In genomic region chr10:131998050-131998844, GRCh38 we compare ENCODE assay signal across 12 cellular contexts. TPM values are rescaled to one million over a fixed set of nuclear protein-coding genes. Genes with fewer than 3 reads are reported as not detected.
DNase-seq lines count a peak whose midpoint lies in the region; ATAC-seq, FAIRE-seq and TF ChIP-seq lines count a peak whose summit lies in the region.
"Had no signal": no experiment of that assay in that cellular context is flagged by ENCODE, and none has a peak within 500 bp of the region (broad histone marks: within the 10 kb centered on the region; RNA-seq: fewer than 3 reads in every experiment).

No MANE protein-coding gene starts in this region.

- peak overlapping the region; percentile 54 to 84 for H3K4ac ChIP-seq in mesenchymal stem cell (ENCODE audit: low read depth in 1 of 2, low read length in 2 of 2)

- peak overlapping the region; percentile 19 for H3K9ac ChIP-seq in mesenchymal stem cell (ENCODE audit: low read length)

- no peak for FAIRE-seq in urothelium cell line (lab: Jason Lieb, UNC)

- TF ChIP-seq CTCF in HFFc6 (IDR thresholded peaks at IDR 0.05) (no peak), stomach (IDR thresholded peaks at IDR 0.05) (no peak)

- H3K18ac ChIP-seq in mesenchymal stem cell (ENCODE audit: low read depth in 1 of 2, low read length in 2 of 2) = peak overlapping the region; percentile 67 to 72

- 58% methylated on average over 15 of the region's 15 CpGs for WGBS in mesenchymal stem cell
- 42 to 60% (median 53%) methylated on average over 15 of the region's 15 CpGs for WGBS in stomach, 5 donors

- H3K79me1 ChIP-seq in mesenchymal stem cell (replicated peaks; ENCODE audit: low read length, poor library complexity, severe bottlenecking) = no peaks in the 10 kb centered on the region

- intact Hi-C loops in stomach (cut with DNase I; ENCODE audit: low total_unique reads) = no loop called here

- H4K8ac ChIP-seq in mesenchymal stem cell (ENCODE audit: low read length) = peak overlapping the region; percentile 81

- H2AFZ ChIP-seq in mesenchymal stem cell (ENCODE audit: low read depth, low read length) = peak overlapping the region; percentile 65

- no peak for TF ChIP-seq POLR2A in stomach (IDR thresholded peaks at IDR 0.05)

- peak overlapping the region; percentile 56 for H3K27ac Mint-ChIP-seq in HFFc6

- no peak overlapping the region for H2AK5ac ChIP-seq in mesenchymal stem cell (ENCODE audit: low read length, severe bottlenecking)

- no peak for DNase-seq in HFFc6
- DNase-seq in caudate nucleus (lab: John Stamatoyannopoulos, UW) = no peak
- DNase-seq in mesenchymal stem cell = no peak
- no peak for DNase-seq in stomach
- DNase-seq in stimulated activated naive CD4-positive, alpha-beta T cell treated with Interleukin-2 at 50 U/mL for 16 hours (lab: John Stamatoyannopoulos, UW) = no peak
- DNase-seq in urothelium cell line (ENCODE audit: low spot score) = no peak
- DNase-seq: activated CD4-positive, alpha-beta T cell treated with anti-CD3 and anti-CD28 coated beads for 4 hours; CD4-positive, CD25-positive, alpha-beta regulatory T cell; Kasumi-1; stimulated activated CD4-positive, alpha-beta T cell treated with anti-CD3 and anti-CD28 coated beads, Interleukin-15, amount 100 ng/mL, for 24 hours had no signal

- peaks cover 29% of the 10 kb centered on the region for H3K4me1 Mint-ChIP-seq in HFFc6 (ENCODE audit: low read depth)
- H3K4me1 Mint-ChIP-seq: CD4-positive, CD25-positive, alpha-beta regulatory T cell had no signal

- peak overlapping the region; percentile 73 for H2BK15ac ChIP-seq in mesenchymal stem cell (ENCODE audit: low read depth, poor library complexity, severe bottlenecking)

- peaks cover 10% of the 10 kb centered on the region for H3K27me3 Mint-ChIP-seq in HFFc6 (ENCODE audit: insufficient read depth)

- H4K91ac ChIP-seq in mesenchymal stem cell (ENCODE audit: low read length) = peak overlapping the region; percentile 74

- H3K4me2 ChIP-seq in mesenchymal stem cell (ENCODE audit: low read length, poor library complexity, severe bottlenecking) = no peak overlapping the region

- no peaks in the 10 kb centered on the region for H3K36me3 ChIP-seq in mesenchymal stem cell (ENCODE audit: control insufficient read depth in 1 of 2, insufficient read depth in 2 of 2, low read depth in 1 of 2, low read length in 2 of 2)
- no peaks in the 10 kb centered on the region for H3K36me3 ChIP-seq in stomach

- H3K36me3 Mint-ChIP-seq in HFFc6 (ENCODE audit: low read depth) = no peaks in the 10 kb centered on the region
- H3K36me3 Mint-ChIP-seq: CD4-positive, CD25-positive, alpha-beta regulatory T cell had no signal

- H3K9me3 ChIP-seq in mesenchymal stem cell (ENCODE audit: control insufficient read depth, low read length) (no peaks in the 10 kb centered on the region), stomach (no peaks in the 10 kb centered on the region)

- no peak overlapping the region for H3K14ac ChIP-seq in mesenchymal stem cell (ENCODE audit: low read length in 2 of 2)

- no peak overlapping the region for H3K23ac ChIP-seq in mesenchymal stem cell (ENCODE audit: low read length in 2 of 2)

- ATAC-seq in GM18520 (IDR thresholded peaks at IDR 0.05; ENCODE audit: unreplicated experiment) (no peak), GM19324 (IDR thresholded peaks at IDR 0.05; ENCODE audit: low FRiP score, unreplicated experiment) (no peak)

- H3K4me3 ChIP-seq in mesenchymal stem cell (ENCODE audit: insufficient read depth in 1 of 2, low read depth in 1 of 2, low read length in 2 of 2) = peak overlapping the region in 1 of 2 experiments; percentile 9
- H3K4me3 ChIP-seq in stomach = no peak overlapping the region

- H2BK120ac ChIP-seq in mesenchymal stem cell (ENCODE audit: low read depth, low read length) = peak overlapping the region; percentile 58

- H3K27ac ChIP-seq in caudate nucleus (ENCODE audit: low read depth, low read length) (peak overlapping the region; percentile 9), mesenchymal stem cell (ENCODE audit: low read length, poor library complexity, severe bottlenecking) (no peak overlapping the region), stomach (peak overlapping the region; percentile 11 to 91 (median 81))

- H3K4me1 ChIP-seq in mesenchymal stem cell (ENCODE audit: control insufficient read depth, insufficient read depth, low read depth, low read length) = peaks cover 3% of the 10 kb centered on the region
- peaks cover 19 to 40% (median 30%) of the 10 kb centered on the region in 4 donors for H3K4me1 ChIP-seq in stomach

- H3K4me3 Mint-ChIP-seq in HFFc6 = peak overlapping the region; percentile 70

- H3K27me3 ChIP-seq in mesenchymal stem cell (ENCODE audit: control insufficient read depth in 1 of 2, insufficient read depth in 1 of 2, low read length in 2 of 2) = peaks cover 0 to under 1% of the 10 kb centered on the region in 2 experiments
- H3K27me3 ChIP-seq in stomach = peaks cover 0 to under 1% (median 0%) of the 10 kb centered on the region in 3 donors

- no peak for TF ChIP-seq EP300 in stomach (IDR thresholded peaks at IDR 0.05)

- no peaks in the 10 kb centered on the region for H3K9me3 Mint-ChIP-seq in HFFc6
- H3K9me3 Mint-ChIP-seq: CD4-positive, CD25-positive, alpha-beta regulatory T cell had no signal

- H2BK5ac ChIP-seq in mesenchymal stem cell (ENCODE audit: low read depth, low read length, poor library complexity, severe bottlenecking) = no peak overlapping the region

- peak overlapping the region; percentile 67 to 85 for H2BK12ac ChIP-seq in mesenchymal stem cell (ENCODE audit: low read length in 2 of 2)

RNA-seq across cellular contexts. Expression of gene BNIP3, which starts 16.5 kb away (rescaled TPM):
- total RNA-seq in HFFc6 (2021; fragmentation: NEBNext Ultra II Directional; extraction: Animal tissue kit (Norgen Biotek cat#: 25700)) = 100 to 1,000 TPM in 1 of 6 experiments, 10 to 100 TPM in 5; 71.0 to 107 (median 78.3) TPM
- polyA plus RNA-seq in mesenchymal stem cell (2013, experiment 1 of 2) = 30.5 TPM
- 31.1 TPM for polyA plus RNA-seq in mesenchymal stem cell (2013, experiment 2 of 2)
- 10 to 100 TPM in 4 of 5 donors, 1 to 10 TPM in 1; 9.8 to 81.7 (median 21.5) TPM for total RNA-seq in stomach
- polyA plus RNA-seq in stomach = 10 to 100 TPM; 19.5 to 31.5 (median 22.5) TPM
